In genomic region chr1:161621181-161622000, GRCh38 we compare ENCODE assay signal across 8 cellular contexts. TPM values are rescaled to one million over a fixed set of nuclear protein-coding genes. Genes with fewer than 3 reads are reported as not detected.
DNase-seq lines count a peak whose midpoint lies in the region; ATAC-seq and TF ChIP-seq lines count a peak whose summit lies in the region.
"Not testable (repeated sequence)": the region's sequence is repeated elsewhere in the genome, so short reads cannot be mapped to it uniquely, and the experiment has no call there.

No MANE protein-coding gene starts in this region.

- POLR2A ChIA-PET in activated CD8-positive, alpha-beta T cell treated with anti-CD3 and anti-CD28 coated beads, Interleukin-2, amount 10 ng/mL, durations not matched to agents 7 days and 5 days (lab: Charles Lee): interaction anchor here (0.8 to 1.1 kb wide), 2 partner anchors 82 to 148 kb away, joined by 3 to 4 read pairs; no protein-coding TSS in a partner anchor

- H3K27me3 ChIP-seq in colonic mucosa; rectal smooth muscle tissue (ENCODE audit: control insufficient read depth, insufficient read depth, low read length): not testable (repeated sequence)
- H3K27me3 ChIP-seq in iPS-20b (ENCODE audit: insufficient read depth, low read length): peaks cover 25% of the 10 kb centered on the region

- H3K4me3 ChIP-seq in colonic mucosa (peak overlapping the region; percentile 11), iPS-20b (ENCODE audit: low read length) (peak overlapping the region; percentile 64), rectal smooth muscle tissue (ENCODE audit: low read length) (peak overlapping the region; percentile 48)

- H3K4me1 Mint-ChIP-seq in activated CD8-positive, alpha-beta T cell treated with anti-CD3 and anti-CD28 coated beads, Interleukin-2, amount 10 ng/mL, durations not matched to agents 7 days and 5 days (ENCODE audit: low read depth): peaks cover 47% of the 10 kb centered on the region

- not testable (repeated sequence) for H3K9me3 Mint-ChIP-seq in activated CD8-positive, alpha-beta T cell treated with anti-CD3 and anti-CD28 coated beads, Interleukin-2, amount 10 ng/mL, durations not matched to agents 7 days and 5 days (ENCODE audit: insufficient read depth)

- H3K4me3 Mint-ChIP-seq in activated CD8-positive, alpha-beta T cell treated with anti-CD3 and anti-CD28 coated beads, Interleukin-2, amount 10 ng/mL, durations not matched to agents 7 days and 5 days: peak overlapping the region; percentile 84

- intact Hi-C loops in colonic mucosa (cut with DNase I): not testable (repeated sequence)

- not testable (repeated sequence) for TF ChIP-seq CTCF in colonic mucosa (IDR thresholded peaks at IDR 0.05)

- H3K9ac ChIP-seq in colonic mucosa (ENCODE audit: low read depth in 2 of 2, low read length in 2 of 2); rectal smooth muscle tissue (ENCODE audit: low read length): not testable (repeated sequence)
- H3K9ac ChIP-seq in iPS-20b (ENCODE audit: low read depth, low read length): peak overlapping the region; percentile 37; the same call in 1 of the 2 replicates

- DNase-seq in GM04503 (ENCODE audit: low read depth): peak; percentile 37
- DNase-seq in NCI-H69 (lab: John Stamatoyannopoulos, UW): peak; percentile 77
- DNase-seq in activated CD8-positive, alpha-beta T cell treated with anti-CD3 and anti-CD28 coated beads, Interleukin-2, amount 10 ng/mL, durations not matched to agents 7 days and 5 days: peak; percentile 85
- peak; percentile 30 for DNase-seq in colonic mucosa
- DNase-seq in superior temporal gyrus (ENCODE audit: extremely low spot score): peak; percentile 88

- H3K9me3 ChIP-seq in colonic mucosa; iPS-20b (ENCODE audit: insufficient read depth, low read depth, low read length): not testable (repeated sequence)

- not testable (repeated sequence) for H3K4me1 ChIP-seq in colonic mucosa; iPS-20b (ENCODE audit: insufficient read depth, low read length); rectal smooth muscle tissue (ENCODE audit: control insufficient read depth, insufficient read depth, low read length)

- not testable (repeated sequence) for H3K27me3 Mint-ChIP-seq in activated CD8-positive, alpha-beta T cell treated with anti-CD3 and anti-CD28 coated beads, Interleukin-2, amount 10 ng/mL, durations not matched to agents 7 days and 5 days (ENCODE audit: low read depth)

- CTCF ChIA-PET in activated CD8-positive, alpha-beta T cell treated with anti-CD3 and anti-CD28 coated beads, Interleukin-2, amount 10 ng/mL, durations not matched to agents 7 days and 5 days (lab: Charles Lee): interaction anchor here (1.1 kb wide), 1 partner anchor 120 kb away, joined by 4 read pairs; no protein-coding TSS in a partner anchor

- not testable (repeated sequence) for H3K36me3 Mint-ChIP-seq in activated CD8-positive, alpha-beta T cell treated with anti-CD3 and anti-CD28 coated beads, Interleukin-2, amount 10 ng/mL, durations not matched to agents 7 days and 5 days (ENCODE audit: low read depth)

- not testable (repeated sequence) for H3K27ac ChIP-seq in colonic mucosa; iPS-20b (ENCODE audit: low read length); rectal smooth muscle tissue (ENCODE audit: low read depth, low read length)

- peak; percentile 57 for ATAC-seq in HG02642 (IDR thresholded peaks at IDR 0.05; ENCODE audit: poor library complexity, unreplicated experiment)
- ATAC-seq in activated CD8-positive, alpha-beta T cell treated with anti-CD3 and anti-CD28 coated beads, Interleukin-2, amount 10 ng/mL, durations not matched to agents 7 days and 5 days: peak; percentile 62

- H3K36me3 ChIP-seq in colonic mucosa; iPS-20b (ENCODE audit: insufficient read depth, low read depth, low read length); rectal smooth muscle tissue (ENCODE audit: control insufficient read depth, insufficient read depth, low read length): not testable (repeated sequence)

- peak overlapping the region; percentile 95 for H3K27ac Mint-ChIP-seq in activated CD8-positive, alpha-beta T cell treated with anti-CD3 and anti-CD28 coated beads, Interleukin-2, amount 10 ng/mL, durations not matched to agents 7 days and 5 days

RNA-seq across cellular contexts. Expression of gene FCGR3B, which starts 9.6 kb away (rescaled TPM):
- not detected for total RNA-seq in activated CD8-positive, alpha-beta T cell treated with anti-CD3 and anti-CD28 coated beads, Interleukin-2, amount 10 ng/mL, durations not matched to agents 7 days and 5 days
- total RNA-seq in colonic mucosa: 1 to 10 TPM in 1 of 2 donors, under 1 TPM in 1; 0.22 to 2.4 TPM

RNA-seq across cellular contexts. Expression of gene FCGR2B, which starts 41.6 kb away (rescaled TPM):
- total RNA-seq in activated CD8-positive, alpha-beta T cell treated with anti-CD3 and anti-CD28 coated beads, Interleukin-2, amount 10 ng/mL, durations not matched to agents 7 days and 5 days: not detected
- 1 to 10 TPM; 1.3 to 8.9 TPM for total RNA-seq in colonic mucosa

Comparison
In these comparisons a context has a peak if more than half of its experiments do, and no peak if none do; other contexts are left out.
1. DNase-seq: peak in every context shown above with its lines; median percentile 88 in superior temporal gyrus; 85 in activated CD8-positive, alpha-beta T cell treated with anti-CD3 and anti-CD28 coated beads, Interleukin-2, amount 10 ng/mL, durations not matched to agents 7 days and 5 days; 77 in NCI-H69; 37 in GM04503; 30 in colonic mucosa.
2. H3K4me3 ChIP-seq: peak in every context shown above with its lines; median percentile 64 in iPS-20b; 48 in rectal smooth muscle tissue; 11 in colonic mucosa.